In genomic region chr11:33830903-33831648, GRCh38 we compare ENCODE assay signal across 16 cellular contexts. TPM values are rescaled to one million over a fixed set of nuclear protein-coding genes. Genes with fewer than 3 reads are reported as not detected.
DNase-seq lines count a peak whose midpoint lies in the region; ATAC-seq and TF ChIP-seq lines count a peak whose summit lies in the region.
"Had no signal": no experiment of that assay in that cellular context is flagged by ENCODE, and none has a peak within 500 bp of the region (broad histone marks: within the 10 kb centered on the region; RNA-seq: fewer than 3 reads in every experiment).

No MANE protein-coding gene starts in this region.

- H3K4me3 ChIP-seq in RWPE2 (ENCODE audit: severe bottlenecking) = no peak overlapping the region
- no peak overlapping the region for H3K4me3 ChIP-seq in mucosa of descending colon
- no peak overlapping the region for H3K4me3 ChIP-seq in smooth muscle cell
- no peak overlapping the region for H3K4me3 ChIP-seq in sigmoid colon
- H3K4me3 ChIP-seq: HAP-1, SJCRH30 had no signal

- H2AFZ ChIP-seq in smooth muscle cell (ENCODE audit: low read depth) = no peak overlapping the region

- H3K4me1 ChIP-seq in RWPE2 (ENCODE audit: insufficient read depth, poor library complexity, severe bottlenecking) (peaks cover 9% of the 10 kb centered on the region), mucosa of descending colon (ENCODE audit: low read depth) (peaks cover 8% of the 10 kb centered on the region), smooth muscle cell (ENCODE audit: low read depth) (no peaks in the 10 kb centered on the region), sigmoid colon (peaks cover 0 to 14% (median 9%) of the 10 kb centered on the region in 4 donors)
- H3K4me1 ChIP-seq: HAP-1, SJCRH30 had no signal

- WGBS in smooth muscle cell (ENCODE audit: low lambda C conversion rate) = 73% methylated on average over 6 of the region's 6 CpGs
- 51 to 61% methylated on average over 6 of the region's 6 CpGs for WGBS in sigmoid colon, 2 donors

- H4K20me1 ChIP-seq in smooth muscle cell (ENCODE audit: low read depth) = no peaks in the 10 kb centered on the region

- TF ChIP-seq EP300 in sigmoid colon (IDR thresholded peaks at IDR 0.05) = no peak

- no peaks in the 10 kb centered on the region for H3K79me2 ChIP-seq in smooth muscle cell (ENCODE audit: low read depth)

- TF ChIP-seq POLR2A in sigmoid colon (IDR thresholded peaks at IDR 0.05) = no peak

- H3K27me3 ChIP-seq in RWPE2 (ENCODE audit: insufficient read depth, poor library complexity, severe bottlenecking) (peaks cover 5% of the 10 kb centered on the region), smooth muscle cell (ENCODE audit: low read depth) (peaks cover 34% of the 10 kb centered on the region), sigmoid colon (peaks cover 8 to 31% (median 16%) of the 10 kb centered on the region in 3 donors)

- H3K4me2 ChIP-seq in smooth muscle cell = no peak overlapping the region

- H3F3A ChIP-seq in smooth muscle cell (ENCODE audit: low read depth) = peaks cover 12% of the 10 kb centered on the region

- TF ChIP-seq CTCF in RWPE2 (IDR thresholded peaks at IDR 0.05; ENCODE audit: poor library complexity, severe bottlenecking) (no peak), mucosa of descending colon (IDR thresholded peaks at IDR 0.05) (no peak), smooth muscle cell (IDR thresholded peaks at IDR 0.05; ENCODE audit: borderline replicate concordance, insufficient read depth, poor library complexity, severe bottlenecking) (no peak), sigmoid colon (IDR thresholded peaks at IDR 0.05) (no peak)

- peak; percentile 52 for DNase-seq in HPDE6-E6E7 (ENCODE audit: extremely low spot score)
- DNase-seq in RWPE2 (ENCODE audit: low spot score) = no peak
- DNase-seq in epithelial cell of prostate (ENCODE audit: low read depth, low spot score) = peak; percentile 79
- no peak for DNase-seq in mucosa of descending colon
- DNase-seq in smooth muscle cell (lab: John Stamatoyannopoulos, UW; ENCODE audit: unreplicated experiment) = no peak
- DNase-seq in NCI-H1092 treated with DMSO at 0.1 percent for 48 hours (lab: John Stamatoyannopoulos, UW) = no peak
- no peak for DNase-seq in NCI-H510A (lab: John Stamatoyannopoulos, UW)
- DNase-seq in sigmoid colon = no peak
- DNase-seq: Calu3; CD4-positive, alpha-beta T cell; NCI-H1436 treated with DMSO at 0.1 percent for 48 hours; NCI-H2081 treated with DMSO at 0.1 percent for 48 hours; NCI-H510A treated with DMSO at 0.1 percent for 48 hours; RPMI8226; SJCRH30 had no signal

- H3K9ac ChIP-seq in smooth muscle cell (ENCODE audit: low read depth) = no peak overlapping the region

- H3K9me3 ChIP-seq in RWPE2 (ENCODE audit: severe bottlenecking) (no peaks in the 10 kb centered on the region), mucosa of descending colon (no peaks in the 10 kb centered on the region), smooth muscle cell (replicated peaks; ENCODE audit: low read depth) (no peaks in the 10 kb centered on the region), sigmoid colon (no peaks in the 10 kb centered on the region)
- H3K9me3 ChIP-seq: HAP-1, SJCRH30 had no signal

- no peaks in the 10 kb centered on the region for H3K36me3 ChIP-seq in RWPE2 (ENCODE audit: low read depth)
- H3K36me3 ChIP-seq in mucosa of descending colon (ENCODE audit: low read depth) = no peaks in the 10 kb centered on the region
- H3K36me3 ChIP-seq in smooth muscle cell (ENCODE audit: low read depth) = no peaks in the 10 kb centered on the region
- no peaks in the 10 kb centered on the region for H3K36me3 ChIP-seq in sigmoid colon
- H3K36me3 ChIP-seq: HAP-1, SJCRH30 had no signal

- H3K27ac ChIP-seq in RWPE2 (ENCODE audit: poor library complexity, severe bottlenecking) (peak overlapping the region; percentile 4), epithelial cell of prostate (peak overlapping the region; percentile 9), smooth muscle cell (ENCODE audit: low read depth) (no peak overlapping the region), sigmoid colon (no peak overlapping the region)
- H3K27ac ChIP-seq: SJCRH30 had no signal

- ATAC-seq in RWPE2 (ENCODE audit: low read depth) (peak; percentile 71), mucosa of descending colon (peak; percentile 52)

- intact Hi-C loops in mucosa of descending colon (cut with DNase I, micrococcal nuclease) = loop anchor here in 1 of 2 donors (10.0 kb wide), 1 partner anchor 466 kb away; no protein-coding TSS in a partner anchor
- intact Hi-C loops in sigmoid colon (cut with DNase I) = no loop called here

RNA-seq across cellular contexts. Expression of gene FBXO3, which starts 56.8 kb away (rescaled TPM):
- total RNA-seq in mucosa of descending colon = 10 to 100 TPM; 27.3 to 36.0 (median 34.5) TPM
- 49.3 and 63.6 TPM in 2 replicates for total RNA-seq in smooth muscle cell
- 28.8 and 38.5 TPM in 2 replicates for polyA plus RNA-seq in smooth muscle cell
- total RNA-seq in sigmoid colon = 10 to 100 TPM; 36.8 to 53.5 (median 50.4) TPM
- polyA plus RNA-seq in sigmoid colon = 10 to 100 TPM; 20.2 to 34.7 (median 27.6) TPM

Comparison
In these comparisons a context has a peak if more than half of its experiments do, and no peak if none do; other contexts are left out.
1. DNase-seq: peak in HPDE6-E6E7 (single experiment) and epithelial cell of prostate (single experiment); none in RWPE2 (single experiment), mucosa of descending colon (0 of 3), smooth muscle cell (single experiment), NCI-H1092 treated with DMSO at 0.1 percent for 48 hours (single experiment), NCI-H510A (single experiment) and sigmoid colon (single experiment).
2. H3K27ac ChIP-seq: peak in RWPE2 (single experiment) and epithelial cell of prostate (single experiment); none in smooth muscle cell (single experiment) and sigmoid colon (0 of 4).